ENCODE assay signal across 8 cellular contexts in genomic region chr17:28318759-28319660, GRCh38.
DNase-seq lines count a peak whose midpoint lies in the region; ATAC-seq and TF ChIP-seq lines count a peak whose summit lies in the region.

Gene TMEM97 (plus strand): TSS chr17:28319200. CDS start chr17:28319240, 40 bp downstream.

- H3K9me3 ChIP-seq in BLaER1 treated with 17β-estradiol and CSF1 and Interleukin-3, amounts not matched to agents 10 nM and 100 nM (replicated peaks in 1 of 11): no peaks in the 10 kb centered on the region

- H4K20me1 ChIP-seq in BLaER1 treated with 17β-estradiol and CSF1 and Interleukin-3, amounts not matched to agents 10 nM and 100 nM: peaks cover 0 to 42% (median 30%) of the 10 kb centered on the region in 11 experiments; a peak in 14 of 22 replicates

- H3K9ac ChIP-seq in BLaER1 treated with 17β-estradiol and CSF1 and Interleukin-3, amounts not matched to agents 10 nM and 100 nM: peak within 1 kb of the TSS; percentile 67 to 92 (median 85); a peak in 21 of 22 replicates

- H3K27ac ChIP-seq in BLaER1 treated with 17β-estradiol and CSF1 and Interleukin-3, amounts not matched to agents 10 nM and 100 nM: peak within 1 kb of the TSS in 10 of 11 experiments; percentile 22 to 89 (median 84); a peak in 19 of 22 replicates

- peak; percentile 21 for TF ChIP-seq CTCF in choroid plexus epithelial cell (conservative IDR thresholded peaks at IDR 0.05; ENCODE audit: low read depth, low read length)

- H3K4me1 ChIP-seq in BLaER1 treated with 17β-estradiol and CSF1 and Interleukin-3, amounts not matched to agents 10 nM and 100 nM: peaks cover 23 to 48% (median 37%) of the 10 kb centered on the region in 10 experiments

- H3K4me3 ChIP-seq in BLaER1 treated with 17β-estradiol and CSF1 and Interleukin-3, amounts not matched to agents 10 nM and 100 nM: peak within 1 kb of the TSS; percentile 67 to 87 (median 78)
- peak within 1 kb of the TSS; percentile 79 for H3K4me3 ChIP-seq in choroid plexus epithelial cell (ENCODE audit: low read depth, low read length)

- no peaks in the 10 kb centered on the region; a peak in 1 of 22 replicates for H3K27me3 ChIP-seq in BLaER1 treated with 17β-estradiol and CSF1 and Interleukin-3, amounts not matched to agents 10 nM and 100 nM

- H3K36me3 ChIP-seq in BLaER1 treated with 17β-estradiol and CSF1 and Interleukin-3, amounts not matched to agents 10 nM and 100 nM: peaks cover 0 to 30% (median 3%) of the 10 kb centered on the region in 11 experiments; a peak in 6 of 22 replicates

- ATAC-seq in HG03457 (IDR thresholded peaks at IDR 0.05; ENCODE audit: unreplicated experiment): peak; percentile 80

- peak; percentile 85 for DNase-seq in GM19240 (ENCODE audit: insufficient read length, low spot score)
- peak; percentile 100 for DNase-seq in NCI-H524 (lab: John Stamatoyannopoulos, UW)
- DNase-seq in activated CD4-positive, alpha-beta T cell treated with anti-CD3 and anti-CD28 coated beads for 24 hours (ENCODE audit: low read depth in 2 of 2): peak; percentile 90 to 95
- peak; percentile 99 for DNase-seq in choroid plexus epithelial cell (ENCODE audit: low read depth)
- DNase-seq in kidney tubule cell (ENCODE audit: low spot score): peak; percentile 98
- peak; percentile 85 to 89 for DNase-seq in stimulated activated CD4-positive, alpha-beta T cell treated with anti-CD3 and anti-CD28 coated beads, Interleukin-1b, Interleukin-23, amount 100 ng/mL, for 1 hour (ENCODE audit: low read depth in 2 of 2)

- H3K4me2 ChIP-seq in BLaER1 treated with 17β-estradiol and CSF1 and Interleukin-3, amounts not matched to agents 10 nM and 100 nM: peak within 1 kb of the TSS; percentile 92 to 98 (median 96)

Comparison
In these comparisons a context has a peak if more than half of its experiments do, and no peak if none do; other contexts are left out.
1. Peak in every context shown above with its lines: DNase-seq, ATAC-seq, H3K4me3 ChIP-seq and H3K27ac ChIP-seq.